ENCODE assay signal across 26 cellular contexts in the genomic region with DNA sequence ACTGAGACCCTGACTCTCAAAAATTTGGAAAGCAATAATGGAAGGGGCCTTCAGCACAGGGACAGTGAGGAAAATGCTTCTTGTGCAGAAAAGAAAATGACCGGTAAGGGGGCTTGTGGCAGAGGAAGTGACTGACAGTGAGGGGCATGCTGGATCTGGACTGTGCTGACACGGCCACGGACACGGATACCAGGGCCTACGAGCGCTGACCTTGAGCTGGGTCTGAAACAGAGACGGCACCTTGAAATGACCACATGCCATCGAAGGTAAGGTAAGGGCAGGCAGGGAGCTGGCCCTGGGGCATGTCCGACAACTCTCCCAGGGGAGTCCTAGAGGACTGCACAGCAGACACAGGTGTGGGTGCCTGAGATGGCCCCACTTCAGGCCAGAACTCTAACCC.
"Had no signal": no experiment of that assay in that cellular context is flagged by ENCODE, and none has a peak within 500 bp of the region (broad histone marks: within the 10 kb centered on the region; RNA-seq: fewer than 3 reads in every experiment).

No MANE protein-coding gene starts in this region.

- H3K27me3 Mint-ChIP-seq: activated CD4-positive, alpha-beta T cell treated with anti-CD3 and anti-CD28 coated beads, Interleukin-2, amount 10 ng/mL, durations not matched to agents 24 days and 14 days; activated CD8-positive, alpha-beta T cell treated with anti-CD3 and anti-CD28 coated beads for 36 hours had no signal

- H3K4me1 Mint-ChIP-seq: activated CD4-positive, alpha-beta T cell treated with anti-CD3 and anti-CD28 coated beads, Interleukin-2, amount 10 ng/mL, durations not matched to agents 24 days and 14 days had no signal

- H3K36me3 ChIP-seq: adrenal gland, breast epithelium, SJCRH30 had no signal

- H3K27ac Mint-ChIP-seq: activated CD4-positive, alpha-beta T cell treated with anti-CD3 and anti-CD28 coated beads, Interleukin-2, amount 10 ng/mL, durations not matched to agents 24 days and 14 days; activated CD8-positive, alpha-beta T cell treated with anti-CD3 and anti-CD28 coated beads for 36 hours; activated naive CD4-positive, alpha-beta T cell treated with anti-CD3 and anti-CD28 coated beads for 36 hours; activated T-helper 1 cell treated with anti-CD3 and anti-CD28 coated beads, Interleukin-12 subunit alpha, Interleukin-12 subunit beta, Interleukin-2, Interleukin-4 antibody, amounts not matched to agents 30 ng/mL and 10 ng/mL and 1 ng/mL, durations not matched to agents 14 hours and 24 hours and 36 hours had no signal

- H3K9me3 ChIP-seq: adrenal gland, body of pancreas, breast epithelium, SJCRH30 had no signal

- H3K4me3 Mint-ChIP-seq: activated CD4-positive, alpha-beta T cell treated with anti-CD3 and anti-CD28 coated beads, Interleukin-2, amount 10 ng/mL, durations not matched to agents 24 days and 14 days; activated CD8-positive, alpha-beta T cell treated with anti-CD3 and anti-CD28 coated beads for 36 hours; activated naive CD4-positive, alpha-beta T cell treated with anti-CD3 and anti-CD28 coated beads for 36 hours; activated T-cell treated with anti-CD3 and anti-CD28 coated beads, Interleukin-2, amount 50 U/mL, for 4 hours; activated T-helper 1 cell treated with anti-CD3 and anti-CD28 coated beads, Interleukin-12 subunit alpha, Interleukin-12 subunit beta, Interleukin-2, Interleukin-4 antibody, amounts not matched to agents 30 ng/mL and 10 ng/mL and 1 ng/mL, durations not matched to agents 14 hours and 24 hours and 36 hours had no signal

- DNase-seq: activated CD4-positive, alpha-beta T cell treated with anti-CD3 and anti-CD28 coated beads, Interleukin-2, amount 10 ng/mL, durations not matched to agents 24 days and 14 days; activated CD4-positive, alpha-beta T cell treated with anti-CD3 and anti-CD28 coated beads, Interleukin-2, amount 50 U/mL, for 4 hours; activated CD8-positive, alpha-beta T cell treated with anti-CD3 and anti-CD28 coated beads for 36 hours; activated gamma-delta T cell treated with Interleukin-2 at 50 U/mL for 16 hours; activated naive CD4-positive, alpha-beta T cell treated with anti-CD3 and anti-CD28 coated beads for 36 hours; activated T-cell treated with anti-CD3 and anti-CD28 coated beads for 4 hours; activated T-cell treated with anti-CD3 and anti-CD28 coated beads, Interleukin-2, amount 50 U/mL, for 4 hours; body of pancreas; Karpas-422; KBM-7; NCI-H1048; NCI-H1105 treated with DMSO at 0.1 percent for 48 hours; NCI-H1436; NCI-H1694; NCI-H1930; NCI-H2081 treated with DMSO at 0.1 percent for 48 hours; NCI-H345; NCI-H524 treated with DMSO at 0.1 percent for 48 hours; SHP77; SJCRH30 had no signal

- H3K27ac ChIP-seq: adrenal gland, body of pancreas, breast epithelium, SJCRH30, SK-N-MC had no signal

- H3K27me3 ChIP-seq: adrenal gland, body of pancreas, breast epithelium, SJCRH30 had no signal

- H3K36me3 Mint-ChIP-seq: activated naive CD4-positive, alpha-beta T cell treated with anti-CD3 and anti-CD28 coated beads, Interleukin-2, amount 50 U/mL, for 72 hours had no signal

- H3K4me1 ChIP-seq: adrenal gland, breast epithelium, SJCRH30 had no signal

- H3K9me3 Mint-ChIP-seq: activated CD4-positive, alpha-beta T cell treated with anti-CD3 and anti-CD28 coated beads, Interleukin-2, amount 10 ng/mL, durations not matched to agents 24 days and 14 days; activated naive CD4-positive, alpha-beta T cell treated with anti-CD3 and anti-CD28 coated beads for 36 hours; activated T-cell treated with anti-CD3 and anti-CD28 coated beads, Interleukin-2, amount 50 U/mL, for 4 hours; activated T-helper 1 cell treated with anti-CD3 and anti-CD28 coated beads, Interleukin-12 subunit alpha, Interleukin-12 subunit beta, Interleukin-2, Interleukin-4 antibody, amounts not matched to agents 30 ng/mL and 10 ng/mL and 1 ng/mL, durations not matched to agents 14 hours and 24 hours and 36 hours had no signal

- ATAC-seq: activated CD8-positive, alpha-beta T cell treated with anti-CD3 and anti-CD28 coated beads for 36 hours; activated naive CD4-positive, alpha-beta T cell treated with anti-CD3 and anti-CD28 coated beads, Interleukin-2, amount 50 U/mL, for 72 hours; activated T-cell treated with anti-CD3 and anti-CD28 coated beads, Interleukin-2, amount 50 U/mL, for 4 hours; body of pancreas; Panc1 had no signal

- H3K4me3 ChIP-seq: adrenal gland, body of pancreas, breast epithelium, SJCRH30, SK-N-MC had no signal
